In genomic region chr3:182596673-182597410, GRCh38 we compare ENCODE assay signal across 20 cellular contexts.
DNase-seq lines count a peak whose midpoint lies in the region; ATAC-seq and TF ChIP-seq lines count a peak whose summit lies in the region.
"Had no signal": no experiment of that assay in that cellular context is flagged by ENCODE, and none has a peak within 500 bp of the region (broad histone marks: within the 10 kb centered on the region; RNA-seq: fewer than 3 reads in every experiment).

No MANE protein-coding gene starts in this region.

- H3K4me3 Mint-ChIP-seq in MCF 10A (ENCODE audit: unreplicated experiment), result no peak overlapping the region
- no peak overlapping the region for H3K4me3 Mint-ChIP-seq in type B pancreatic cell
- H3K4me3 Mint-ChIP-seq in activated naive CD4-positive, alpha-beta T cell treated with anti-CD3 and anti-CD28 coated beads, Interleukin-2, amount 10 ng/mL, durations not matched to agents 7 days and 5 days, result no peak overlapping the region
- H3K4me3 Mint-ChIP-seq: CD4-positive, CD25-positive, alpha-beta regulatory T cell; nephron; T-helper 2 cell treated with Interferon-gamma antibody and Interleukin-4, amounts not matched to agents 5 μg/mL and 100 μg/mL, for 36 hours had no signal

- H3K27me3 Mint-ChIP-seq in MCF 10A (ENCODE audit: insufficient read depth, unreplicated experiment), result no peaks in the 10 kb centered on the region
- peaks cover 16% of the 10 kb centered on the region for H3K27me3 Mint-ChIP-seq in type B pancreatic cell
- H3K27me3 Mint-ChIP-seq in activated naive CD4-positive, alpha-beta T cell treated with anti-CD3 and anti-CD28 coated beads, Interleukin-2, amount 10 ng/mL, durations not matched to agents 7 days and 5 days, result no peaks in the 10 kb centered on the region

- no peak overlapping the region for H3K4me3 ChIP-seq in ovary
- H3K4me3 ChIP-seq: A549, gastroesophageal sphincter had no signal

- no peaks in the 10 kb centered on the region for H3K36me3 Mint-ChIP-seq in MCF 10A (ENCODE audit: insufficient read depth, unreplicated experiment)
- H3K36me3 Mint-ChIP-seq in type B pancreatic cell, result peaks cover 4% of the 10 kb centered on the region
- no peaks in the 10 kb centered on the region for H3K36me3 Mint-ChIP-seq in activated naive CD4-positive, alpha-beta T cell treated with anti-CD3 and anti-CD28 coated beads, Interleukin-2, amount 10 ng/mL, durations not matched to agents 7 days and 5 days
- H3K36me3 Mint-ChIP-seq: CD4-positive, CD25-positive, alpha-beta regulatory T cell had no signal

- H3K36me3 ChIP-seq in ovary, result no peaks in the 10 kb centered on the region
- H3K36me3 ChIP-seq: gastroesophageal sphincter had no signal

- no peaks in the 10 kb centered on the region for H3K27me3 ChIP-seq in ovary
- H3K27me3 ChIP-seq: gastroesophageal sphincter had no signal

- no peak for ATAC-seq in GM19035 (IDR thresholded peaks at IDR 0.05; ENCODE audit: unreplicated experiment)
- ATAC-seq: A549, gastroesophageal sphincter, HCT116, Right ventricle myocardium inferior had no signal

- no peak overlapping the region for H3K27ac ChIP-seq in ovary
- H3K27ac ChIP-seq: A549, gastroesophageal sphincter had no signal

- CTCF ChIA-PET in MCF 10A (lab: Yijun Ruan, JAX), result interaction anchor here (0.9 kb wide), 1 partner anchor 20 kb away, joined by 3 read pairs; no protein-coding TSS in a partner anchor
- CTCF ChIA-PET in activated naive CD4-positive, alpha-beta T cell treated with anti-CD3 and anti-CD28 coated beads, Interleukin-2, amount 10 ng/mL, durations not matched to agents 7 days and 5 days (lab: Charles Lee), result no interaction called here

- BruUV-seq in MCF 10A (replicated peaks; lab: Mats Ljungman, UMichigan), result no TSS peak

- WGBS in ovary, 3 donors, result 83 to 87% (median 86%) methylated on average over 17 of the region's 17 CpGs

- no peak for TF ChIP-seq POLR2A in ovary (IDR thresholded peaks at IDR 0.05)

- TF ChIP-seq EP300 in ovary (IDR thresholded peaks at IDR 0.05), result no peak

- POLR2A ChIA-PET in MCF 10A (lab: Yijun Ruan, JAX), result no interaction called here

- H3K4me1 Mint-ChIP-seq in MCF 10A (ENCODE audit: insufficient read depth, unreplicated experiment), result no peaks in the 10 kb centered on the region
- H3K4me1 Mint-ChIP-seq in type B pancreatic cell (ENCODE audit: unreplicated experiment), result peaks cover 29% of the 10 kb centered on the region
- H3K4me1 Mint-ChIP-seq in activated naive CD4-positive, alpha-beta T cell treated with anti-CD3 and anti-CD28 coated beads, Interleukin-2, amount 10 ng/mL, durations not matched to agents 7 days and 5 days, result no peaks in the 10 kb centered on the region
- H3K4me1 Mint-ChIP-seq: CD4-positive, CD25-positive, alpha-beta regulatory T cell; nephron had no signal

- DNase-seq in T47D (ENCODE audit: low read depth in 1 of 2, low spot score in 1 of 2), result peak; percentile 28 to 81
- DNase-seq in MCF 10A (ENCODE audit: unreplicated experiment), result no peak
- peak; percentile 6 for DNase-seq in NCI-H2171 (lab: John Stamatoyannopoulos, UW)
- peak; percentile 18 for DNase-seq in SK-N-DZ (ENCODE audit: low spot score)
- DNase-seq in type B pancreatic cell (ENCODE audit: extremely low spot score, unreplicated experiment), result no peak
- no peak for DNase-seq in activated naive CD4-positive, alpha-beta T cell treated with anti-CD3 and anti-CD28 coated beads, Interleukin-2, amount 10 ng/mL, durations not matched to agents 7 days and 5 days
- DNase-seq in ovary, result no peak
- DNase-seq: activated CD4-positive, alpha-beta T cell treated with anti-CD3 and anti-CD28 coated beads for 48 hours; caudate nucleus; CD4-positive, CD25-positive, alpha-beta regulatory T cell; Karpas-422; NK-92 treated with Interleukin-12 subunit alpha and Interleukin-12 subunit beta, amount 100 ng/mL, for 24 hours; stimulated activated CD4-positive, alpha-beta T cell treated with anti-CD3 and anti-CD28 coated beads, Interleukin-1b, Interleukin-23, amount 100 ng/mL, for 48 hours had no signal

- H3K9me3 Mint-ChIP-seq in MCF 10A (ENCODE audit: unreplicated experiment), result no peaks in the 10 kb centered on the region
- H3K9me3 Mint-ChIP-seq in type B pancreatic cell, result peaks cover 7% of the 10 kb centered on the region
- H3K9me3 Mint-ChIP-seq in activated naive CD4-positive, alpha-beta T cell treated with anti-CD3 and anti-CD28 coated beads, Interleukin-2, amount 10 ng/mL, durations not matched to agents 7 days and 5 days, result no peaks in the 10 kb centered on the region
- H3K9me3 Mint-ChIP-seq: nephron; T-helper 2 cell treated with Interferon-gamma antibody and Interleukin-4, amounts not matched to agents 5 μg/mL and 100 μg/mL, for 36 hours had no signal

- no peaks in the 10 kb centered on the region for H3K9me3 ChIP-seq in ovary
- H3K9me3 ChIP-seq: A549, gastroesophageal sphincter had no signal

- no peak for TF ChIP-seq CTCF in MCF 10A (IDR thresholded peaks at IDR 0.05; ENCODE audit: unreplicated experiment)
- TF ChIP-seq CTCF in type B pancreatic cell (conservative IDR thresholded peaks at IDR 0.05), result no peak
- TF ChIP-seq CTCF in ovary (IDR thresholded peaks at IDR 0.05), result no peak

- intact Hi-C loops in MCF 10A (cut with micrococcal nuclease), result no loop called here
- intact Hi-C loops in ovary (cut with DNase I), result no loop called here

- no peak overlapping the region for H3K27ac Mint-ChIP-seq in MCF 10A (ENCODE audit: low read depth, unreplicated experiment)
- peak overlapping the region; percentile 91 for H3K27ac Mint-ChIP-seq in type B pancreatic cell
- H3K27ac Mint-ChIP-seq in activated naive CD4-positive, alpha-beta T cell treated with anti-CD3 and anti-CD28 coated beads, Interleukin-2, amount 10 ng/mL, durations not matched to agents 7 days and 5 days, result no peak overlapping the region
- H3K27ac Mint-ChIP-seq: CD4-positive, CD25-positive, alpha-beta regulatory T cell; nephron; T-helper 2 cell treated with Interferon-gamma antibody and Interleukin-4, amounts not matched to agents 5 μg/mL and 100 μg/mL, for 36 hours had no signal

- in situ Hi-C loops in T47D (cut with HindIII; ENCODE audit: low pct_unique_long_range_greater_than_20kb, low sequenced_read_pairs), result no loop called here

- no peaks in the 10 kb centered on the region for H3K4me1 ChIP-seq in ovary (ENCODE audit: insufficient read depth)
- H3K4me1 ChIP-seq: A549, gastroesophageal sphincter had no signal

Comparison
In these comparisons a context has a peak if more than half of its experiments do, and no peak if none do; other contexts are left out.
1. DNase-seq: peak in T47D (2 of 2), NCI-H2171 (single experiment) and SK-N-DZ (single experiment); none in MCF 10A (single experiment), type B pancreatic cell (single experiment), activated naive CD4-positive, alpha-beta T cell treated with anti-CD3 and anti-CD28 coated beads, Interleukin-2, amount 10 ng/mL, durations not matched to agents 7 days and 5 days (single experiment) and ovary (0 of 5).